In the genomic region with DNA sequence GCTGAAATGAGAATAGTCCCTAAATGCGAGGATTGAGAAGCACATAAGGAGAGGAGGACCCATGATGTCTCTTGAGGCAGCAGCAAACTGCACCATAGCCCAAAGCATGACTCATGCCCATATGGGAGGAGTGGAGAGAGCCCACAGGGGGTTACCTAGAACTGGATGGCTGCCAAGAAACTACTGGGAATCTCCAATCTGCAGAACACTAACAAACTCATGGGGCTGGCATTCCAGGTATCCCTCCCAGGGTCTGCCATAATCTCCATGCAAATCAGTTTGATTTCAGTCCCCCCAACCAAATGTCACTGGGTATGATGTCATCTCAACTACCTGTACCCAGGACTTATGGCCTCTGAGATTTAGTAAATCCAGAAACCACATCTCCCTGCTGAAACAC, we compare ENCODE assay signal across 17 cellular contexts.
DNase-seq lines count a peak whose midpoint lies in the region; ATAC-seq, FAIRE-seq and TF ChIP-seq lines count a peak whose summit lies in the region.
"Had no signal": no experiment of that assay in that cellular context is flagged by ENCODE, and none has a peak within 500 bp of the region (broad histone marks: within the 10 kb centered on the region; RNA-seq: fewer than 3 reads in every experiment).

No MANE protein-coding gene starts in this region.

- H3K9ac ChIP-seq in HepG2 (ENCODE audit: insufficient read depth, low read depth, low read length) (no peak overlapping the region), K562 (ENCODE audit: insufficient read depth in 1 of 2, low read depth in 2 of 2, low read length in 2 of 2) (no peak overlapping the region)
- H3K9ac ChIP-seq: BLaER1 treated with 17β-estradiol and CSF1 and Interleukin-3, amounts not matched to agents 10 nM and 100 nM had no signal

- intact Hi-C loops in HepG2 (cut with micrococcal nuclease; ENCODE audit: unreplicated experiment) (no loop called here), right lobe of liver (cut with DNase I) (no loop called here), K562 (cut with micrococcal nuclease) (no loop called here)

- POLR2A ChIA-PET in HepG2 (lab: Yijun Ruan, JAX) (no interaction called here), K562 (lab: Yijun Ruan, JAX) (no interaction called here)

- no peak for DNase-seq in HepG2 (ENCODE audit: low spot score)
- DNase-seq in right lobe of liver = no peak
- DNase-seq in NCI-H345 treated with DMSO at 0.1 percent for 48 hours (lab: John Stamatoyannopoulos, UW; ENCODE audit: unreplicated experiment) = peak; percentile 55
- DNase-seq in K562 (ENCODE audit: extremely low read depth in 1 of 4, low spot score in 3 of 4) = peak in 3 of 4 experiments; percentile 7 to 15 (median 11)
- no peak for DNase-seq in cerebellum (ENCODE audit: low spot score)
- DNase-seq: H9; NCI-H1105 treated with DMSO at 0.1 percent for 48 hours; NCI-H187 treated with DMSO at 0.1 percent for 48 hours; NK-92 treated with Interleukin-12 subunit alpha and Interleukin-12 subunit beta, amount 100 ng/mL, for 24 hours; SW 1271 had no signal

- ATAC-seq in HepG2 = no peak
- no peak for ATAC-seq in right lobe of liver
- no peak for ATAC-seq in K562
- no peak for ATAC-seq in HG02642 (IDR thresholded peaks at IDR 0.05; ENCODE audit: poor library complexity, unreplicated experiment)
- ATAC-seq in activated T-helper 17 cell treated with anti-CD3 and anti-CD28 coated beads, Interleukin-2, amount 50 U/mL, for 72 hours (replicated peaks) = no peak
- ATAC-seq: Right ventricle myocardium inferior had no signal

- no peaks in the 10 kb centered on the region for H3K27me3 ChIP-seq in HepG2 (ENCODE audit: control insufficient read depth in 1 of 2, insufficient read depth in 2 of 2, low read length in 2 of 2)
- no peaks in the 10 kb centered on the region for H3K27me3 ChIP-seq in right lobe of liver
- H3K27me3 ChIP-seq in K562 (ENCODE audit: control insufficient read depth in 2 of 2, insufficient read depth in 2 of 2, low read length in 2 of 2) = no peaks in the 10 kb centered on the region
- H3K27me3 ChIP-seq: BLaER1 treated with 17β-estradiol and CSF1 and Interleukin-3, amounts not matched to agents 10 nM and 100 nM had no signal

- TF ChIP-seq EP300 in HepG2 (IDR thresholded peaks at IDR 0.05; ENCODE audit: low read depth in 2 of 2, low read length in 2 of 2) (no peak), HepG2 (CRISPR knock-in tag; IDR thresholded peaks at IDR 0.05; ENCODE audit: borderline replicate concordance) (no peak), K562 (IDR thresholded peaks at IDR 0.05; ENCODE audit: low read length) (no peak)

- no peak for FAIRE-seq in HepG2 (lab: Jason Lieb, UNC)
- FAIRE-seq in K562 (lab: Jason Lieb, UNC) = no peak
- FAIRE-seq: G401.6, RCC 7860 had no signal

- H3K9me3 ChIP-seq in HepG2 (ENCODE audit: low read length) (peaks cover 24% of the 10 kb centered on the region), right lobe of liver (no peaks in the 10 kb centered on the region), K562 (replicated peaks; ENCODE audit: control insufficient read depth, insufficient read depth, low read depth, low read length) (no peaks in the 10 kb centered on the region)
- H3K9me3 ChIP-seq: BLaER1 treated with 17β-estradiol and CSF1 and Interleukin-3, amounts not matched to agents 10 nM and 100 nM had no signal

- no peak for TF ChIP-seq POLR2A in HepG2 (IDR thresholded peaks at IDR 0.05; ENCODE audit: insufficient read depth in 1 of 2, low read depth in 2 of 2, low read length in 2 of 2)
- no peak for TF ChIP-seq POLR2A in right lobe of liver (IDR thresholded peaks at IDR 0.05)
- TF ChIP-seq POLR2A in K562 (conservative IDR thresholded peaks at IDR 0.05) = no peak

- H3K79me2 ChIP-seq in HepG2 (ENCODE audit: insufficient read depth, low read length) (no peaks in the 10 kb centered on the region), K562 (ENCODE audit: control insufficient read depth, insufficient read depth, low read length) (no peaks in the 10 kb centered on the region)

- BruUV-seq in HepG2 (replicated peaks; lab: Mats Ljungman, UMichigan) (no TSS peak), K562 (replicated peaks; lab: Mats Ljungman, UMichigan) (no TSS peak)

- no peaks in the 10 kb centered on the region for H3K27me3 Mint-ChIP-seq in activated T-helper 17 cell treated with anti-CD3 and anti-CD28 coated beads, Interleukin-2, amount 50 U/mL, for 72 hours
- H3K27me3 Mint-ChIP-seq: IgD-negative memory B cell had no signal

- 3% methylated on average over 1 of the region's 1 CpG for WGBS in HepG2 (ENCODE audit: low lambda C conversion rate)
- WGBS in right lobe of liver (ENCODE audit: insufficient coverage, low coverage, low lambda C conversion rate, missing lambda C conversion rate) = 100% methylated on average over 1 of the region's 1 CpG
- WGBS in K562 (ENCODE audit: insufficient coverage, low coverage, missing lambda C conversion rate) = 0% methylated on average over 1 of the region's 1 CpG

- H4K20me1 ChIP-seq in HepG2 (ENCODE audit: insufficient read depth, low read length) (no peaks in the 10 kb centered on the region), K562 (replicated peaks; ENCODE audit: control insufficient read depth, insufficient read depth, low read length) (no peaks in the 10 kb centered on the region)
- H4K20me1 ChIP-seq: BLaER1 treated with 17β-estradiol and CSF1 and Interleukin-3, amounts not matched to agents 10 nM and 100 nM had no signal

- H3K4me3 Mint-ChIP-seq in activated T-helper 17 cell treated with anti-CD3 and anti-CD28 coated beads, Interleukin-2, amount 50 U/mL, for 72 hours = no peak overlapping the region
- H3K4me3 Mint-ChIP-seq: H9, IgD-negative memory B cell had no signal

- peaks cover 6% of the 10 kb centered on the region for H3K9me3 Mint-ChIP-seq in activated T-helper 17 cell treated with anti-CD3 and anti-CD28 coated beads, Interleukin-2, amount 50 U/mL, for 72 hours
- H3K9me3 Mint-ChIP-seq: H9 had no signal

- no peaks in the 10 kb centered on the region for H3K9me1 ChIP-seq in K562 (ENCODE audit: control insufficient read depth, insufficient read depth, low read length)

- in situ Hi-C loops in HepG2 (cut with HindIII; ENCODE audit: extremely low pct_ligation_motif_present, low pct_unique_long_range_greater_than_20kb) (no loop called here), K562 (cut with MboI) (no loop called here)

- H3K4me3 ChIP-seq in HepG2 (replicated peaks in 1 of 3; ENCODE audit: insufficient read depth in 1 of 3, low read depth in 2 of 3, low read length in 3 of 3) = no peak overlapping the region
- no peak overlapping the region for H3K4me3 ChIP-seq in right lobe of liver
- no peak overlapping the region for H3K4me3 ChIP-seq in K562
- H3K4me3 ChIP-seq: BLaER1 treated with 17β-estradiol and CSF1 and Interleukin-3, amounts not matched to agents 10 nM and 100 nM had no signal

- no peaks in the 10 kb centered on the region for H3K36me3 ChIP-seq in HepG2 (replicated peaks in 1 of 2; ENCODE audit: control insufficient read depth in 1 of 2, insufficient read depth in 2 of 2, low read length in 2 of 2)
- no peaks in the 10 kb centered on the region for H3K36me3 ChIP-seq in right lobe of liver
- H3K36me3 ChIP-seq in K562 (ENCODE audit: control insufficient read depth, insufficient read depth, low read length) = no peaks in the 10 kb centered on the region
- H3K36me3 ChIP-seq: BLaER1 treated with 17β-estradiol and CSF1 and Interleukin-3, amounts not matched to agents 10 nM and 100 nM had no signal

- H2AFZ ChIP-seq in HepG2 (ENCODE audit: low read length) (no peak overlapping the region), K562 (ENCODE audit: low read depth, low read length) (no peak overlapping the region)

- no peaks in the 10 kb centered on the region for H3K4me1 ChIP-seq in HepG2 (ENCODE audit: insufficient read depth, low read length)
- H3K4me1 ChIP-seq in right lobe of liver = no peaks in the 10 kb centered on the region
- no peaks in the 10 kb centered on the region for H3K4me1 ChIP-seq in K562 (replicated peaks in 1 of 2; ENCODE audit: control insufficient read depth in 2 of 2, insufficient read depth in 2 of 2, low read length in 2 of 2)
- H3K4me1 ChIP-seq: BLaER1 treated with 17β-estradiol and CSF1 and Interleukin-3, amounts not matched to agents 10 nM and 100 nM had no signal

- H3K36me3 Mint-ChIP-seq in activated T-helper 17 cell treated with anti-CD3 and anti-CD28 coated beads, Interleukin-2, amount 50 U/mL, for 72 hours (ENCODE audit: low read depth) = no peaks in the 10 kb centered on the region

- CTCF ChIA-PET in HepG2 (lab: Yijun Ruan, JAX; ENCODE audit: low intra/inter-chr PET ratio, low total read pairs) (no interaction called here), K562 (lab: Yijun Ruan, JAX; ENCODE audit: low intra/inter-chr PET ratio) (no interaction called here)

- no peak overlapping the region for H3K4me2 ChIP-seq in HepG2 (ENCODE audit: low read depth, low read length)
- H3K4me2 ChIP-seq in K562 (ENCODE audit: insufficient read depth, low read length) = no peak overlapping the region
- H3K4me2 ChIP-seq: BLaER1 treated with 17β-estradiol and CSF1 and Interleukin-3, amounts not matched to agents 10 nM and 100 nM had no signal

- TF ChIP-seq RAD21 in HepG2 (CRISPR knock-in tag; IDR thresholded peaks at IDR 0.05) (no peak), K562 (CRISPR knock-in tag; conservative IDR thresholded peaks at IDR 0.05 in 1 of 2, IDR thresholded peaks at IDR 0.05 in 1 of 2) (no peak)

- H3K27ac ChIP-seq in HepG2 (ENCODE audit: extremely low read length, insufficient read depth, low read length) = no peak overlapping the region
- H3K27ac ChIP-seq in right lobe of liver = no peak overlapping the region
- no peak overlapping the region for H3K27ac ChIP-seq in K562 (ENCODE audit: extremely low read depth, low read depth, low read length)
- H3K27ac ChIP-seq: BLaER1 treated with 17β-estradiol and CSF1 and Interleukin-3, amounts not matched to agents 10 nM and 100 nM had no signal

- no peak for TF ChIP-seq CTCF in HepG2 (CRISPR knock-in tag; IDR thresholded peaks at IDR 0.05)
- no peak for TF ChIP-seq CTCF in right lobe of liver (IDR thresholded peaks at IDR 0.05)
- no peak for TF ChIP-seq CTCF in K562 (IDR thresholded peaks at IDR 0.05 in 2 of 3, conservative IDR thresholded peaks at IDR 0.05 in 1 of 3; ENCODE audit: insufficient read depth in 2 of 3, low read depth in 1 of 3, low read length in 3 of 3)

- no peak overlapping the region for H3K27ac Mint-ChIP-seq in activated T-helper 17 cell treated with anti-CD3 and anti-CD28 coated beads, Interleukin-2, amount 50 U/mL, for 72 hours
- H3K27ac Mint-ChIP-seq: H9, IgD-negative memory B cell had no signal

- no peaks in the 10 kb centered on the region for H3K4me1 Mint-ChIP-seq in activated T-helper 17 cell treated with anti-CD3 and anti-CD28 coated beads, Interleukin-2, amount 50 U/mL, for 72 hours
- H3K4me1 Mint-ChIP-seq: IgD-negative memory B cell had no signal

TF ChIP-seq in HepG2, 621 proteins besides CTCF, POLR2A, EP300 and RAD21:
- TF ChIP-seq RBFOX2 (IDR thresholded peaks at IDR 0.05; ENCODE audit: low read depth, low read length) (no peak), ATF7 (IDR thresholded peaks at IDR 0.05) (peak; percentile 83), ATF7 (CRISPR knock-in tag; IDR thresholded peaks at IDR 0.05) (no peak), ZNF629 (CRISPR knock-in tag; conservative IDR thresholded peaks at IDR 0.05) (no peak)

Comparison
In these comparisons a context has a peak if more than half of its experiments do, and no peak if none do; other contexts are left out.
1. DNase-seq: peak in NCI-H345 treated with DMSO at 0.1 percent for 48 hours (single experiment) and K562 (3 of 4); none in HepG2 (single experiment), right lobe of liver (0 of 3) and cerebellum (single experiment).